ENCODE assay signal across 18 cellular contexts in the genomic region with DNA sequence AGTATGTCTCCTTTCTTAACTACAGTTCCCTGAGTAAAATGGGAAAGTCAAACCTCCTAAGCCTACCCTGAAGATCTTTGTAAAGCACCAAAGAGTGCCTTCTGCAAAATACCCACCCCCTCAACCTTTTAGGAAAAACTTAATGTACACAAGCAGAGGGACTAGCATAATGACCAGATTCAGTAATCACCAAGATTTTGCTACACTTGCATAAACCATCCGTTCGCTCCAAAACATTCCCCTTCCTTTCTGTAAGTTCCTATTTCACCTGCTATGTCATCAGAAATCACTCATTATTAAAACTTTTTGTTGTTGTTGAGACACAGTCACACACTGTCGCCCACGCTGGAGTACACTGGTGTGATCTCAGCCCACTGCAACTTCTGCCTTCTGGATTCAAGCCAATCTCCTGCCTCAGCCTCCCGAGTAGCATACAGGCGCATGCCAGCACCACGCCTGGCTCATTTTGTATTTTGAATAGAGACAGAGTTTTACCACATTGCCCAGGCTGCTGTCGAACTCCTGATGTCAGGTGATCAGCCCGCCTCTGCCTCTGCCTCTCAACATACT. TPM values are rescaled to one million over a fixed set of nuclear protein-coding genes. Genes with fewer than 3 reads are reported as not detected.
DNase-seq lines count a peak whose midpoint lies in the region; ATAC-seq and TF ChIP-seq lines count a peak whose summit lies in the region.
"Had no signal": no experiment of that assay in that cellular context is flagged by ENCODE, and none has a peak within 500 bp of the region (broad histone marks: within the 10 kb centered on the region; RNA-seq: fewer than 3 reads in every experiment).

No MANE protein-coding gene starts in this region.

- in situ Hi-C loops in Panc1 (cut with HindIII; ENCODE audit: low pct_unique_long_range_greater_than_20kb, low sequenced_read_pairs), result no loop called here

- TF ChIP-seq CTCF in Panc1 (IDR thresholded peaks at IDR 0.05) (no peak), brain (conservative IDR thresholded peaks at IDR 0.05) (no peak), neutrophil (IDR thresholded peaks at IDR 0.05) (no peak)

- H3K9me3 Mint-ChIP-seq in activated naive CD4-positive, alpha-beta T cell treated with anti-CD3 and anti-CD28 coated beads for 36 hours, result no peaks in the 10 kb centered on the region
- H3K9me3 Mint-ChIP-seq in brain, result no peaks in the 10 kb centered on the region
- H3K9me3 Mint-ChIP-seq: T-helper 2 cell treated with Interferon-gamma antibody and Interleukin-4, amounts not matched to agents 5 μg/mL and 100 μg/mL, for 36 hours had no signal

- DNase-seq in activated naive CD4-positive, alpha-beta T cell treated with anti-CD3 and anti-CD28 coated beads for 36 hours, result no peak
- no peak for DNase-seq in activated naive CD4-positive, alpha-beta T cell treated with anti-CD3 and anti-CD28 coated beads, Interleukin-2, amount 50 U/mL, for 16 hours
- no peak for DNase-seq in Panc1 (ENCODE audit: low read depth, low spot score)
- DNase-seq in NCI-H187 (lab: John Stamatoyannopoulos, UW), result no peak
- no peak for DNase-seq in NCI-H1417 (lab: John Stamatoyannopoulos, UW)
- DNase-seq in HEK293T (ENCODE audit: extremely low spot score), result no peak
- DNase-seq: DMS79; foreskin keratinocyte; IMR-90; NCI-H1436; NCI-H524; retina; stimulated activated CD4-positive, alpha-beta T cell treated with anti-CD3 and anti-CD28 coated beads, Interleukin-4, amount 100 ng/mL, for 1 hour; uterus had no signal

- no peak overlapping the region for H3K4me3 Mint-ChIP-seq in activated naive CD4-positive, alpha-beta T cell treated with anti-CD3 and anti-CD28 coated beads for 36 hours
- peak overlapping the region; percentile 1 to 67 (median 51) for H3K4me3 Mint-ChIP-seq in brain
- H3K4me3 Mint-ChIP-seq: T-helper 2 cell treated with Interferon-gamma antibody and Interleukin-4, amounts not matched to agents 5 μg/mL and 100 μg/mL, for 36 hours had no signal

- H3K4me1 ChIP-seq in Panc1 (ENCODE audit: control insufficient read depth, insufficient read depth, low read length) (peaks cover 52% of the 10 kb centered on the region), neutrophil (ENCODE audit: control insufficient read depth in 1 of 2, insufficient read depth in 1 of 2, low read depth in 1 of 2, low read length in 1 of 2) (peaks cover 38 to 41% of the 10 kb centered on the region in 2 experiments)

- peaks cover 62% of the 10 kb centered on the region for H3K4me1 Mint-ChIP-seq in activated naive CD4-positive, alpha-beta T cell treated with anti-CD3 and anti-CD28 coated beads for 36 hours (ENCODE audit: low read depth)
- peaks cover 50% of the 10 kb centered on the region for H3K4me1 Mint-ChIP-seq in brain

- H3K36me3 ChIP-seq in Panc1 (ENCODE audit: control insufficient read depth, insufficient read depth, low read length) (peaks cover 13% of the 10 kb centered on the region), neutrophil (peaks cover 49% of the 10 kb centered on the region)
- H3K36me3 ChIP-seq: uterus had no signal

- no peaks in the 10 kb centered on the region for H3K27me3 ChIP-seq in Panc1 (ENCODE audit: control insufficient read depth, insufficient read depth, low read length)
- no peaks in the 10 kb centered on the region for H3K27me3 ChIP-seq in neutrophil
- H3K27me3 ChIP-seq: ascending aorta, foreskin keratinocyte, uterus had no signal

- intact Hi-C loops in activated naive CD4-positive, alpha-beta T cell treated with anti-CD3 and anti-CD28 coated beads for 36 hours (cut with micrococcal nuclease), result no loop called here
- intact Hi-C loops in Panc1 (cut with micrococcal nuclease; ENCODE audit: unreplicated experiment), result loop anchor here (5.0 kb wide), 1 partner anchor 34 kb away; a partner anchor contains a TSS

- POLR2A ChIA-PET in Panc1 (lab: Charles Lee), result no interaction called here
- POLR2A ChIA-PET in HEK293T (lab: Yijun Ruan, JAX), result no interaction called here

- no peaks in the 10 kb centered on the region for H3K27me3 Mint-ChIP-seq in activated naive CD4-positive, alpha-beta T cell treated with anti-CD3 and anti-CD28 coated beads for 36 hours (ENCODE audit: low read depth)
- peaks cover 5% of the 10 kb centered on the region for H3K27me3 Mint-ChIP-seq in brain

- H3K9me3 ChIP-seq in Panc1 (ENCODE audit: control insufficient read depth, insufficient read depth, low read depth, low read length) (no peaks in the 10 kb centered on the region), neutrophil (no peaks in the 10 kb centered on the region)
- H3K9me3 ChIP-seq: ascending aorta, uterus had no signal

- H3K27ac ChIP-seq in Panc1 (ENCODE audit: low read length) (peak overlapping the region; percentile 98), neutrophil (peak overlapping the region; percentile 17)
- H3K27ac ChIP-seq: ascending aorta, foreskin keratinocyte, uterus had no signal

- H3K36me3 Mint-ChIP-seq in activated naive CD4-positive, alpha-beta T cell treated with anti-CD3 and anti-CD28 coated beads for 36 hours (ENCODE audit: low read depth), result peaks cover 55% of the 10 kb centered on the region
- peaks cover 50% of the 10 kb centered on the region for H3K36me3 Mint-ChIP-seq in brain

- peak overlapping the region; percentile 52 for H3K27ac Mint-ChIP-seq in activated naive CD4-positive, alpha-beta T cell treated with anti-CD3 and anti-CD28 coated beads for 36 hours
- peak overlapping the region in 4 of 5 experiments; percentile 23 to 66 (median 47) for H3K27ac Mint-ChIP-seq in brain
- H3K27ac Mint-ChIP-seq: T-helper 2 cell treated with Interferon-gamma antibody and Interleukin-4, amounts not matched to agents 5 μg/mL and 100 μg/mL, for 36 hours had no signal

- no peak for ATAC-seq in Panc1
- ATAC-seq: foreskin keratinocyte had no signal

- BruUV-seq in Panc1 (replicated peaks; lab: Mats Ljungman, UMichigan), result no TSS peak

- CTCF ChIA-PET in activated naive CD4-positive, alpha-beta T cell treated with anti-CD3 and anti-CD28 coated beads for 36 hours (lab: Charles Lee), result interaction anchor here (0.6 to 2.1 kb wide), 2 partner anchors 37 to 256 kb away, joined by 6 to 12 read pairs; no protein-coding TSS in a partner anchor
- CTCF ChIA-PET in Panc1 (lab: Charles Lee), result no interaction called here
- CTCF ChIA-PET in HEK293T (lab: Yijun Ruan, JAX), result no interaction called here

- H3K4me3 ChIP-seq in Panc1 (ENCODE audit: low read depth in 2 of 2, low read length in 2 of 2) (no peak overlapping the region), neutrophil (ENCODE audit: low read depth in 1 of 2, low read length in 1 of 2) (no peak overlapping the region)
- H3K4me3 ChIP-seq: ascending aorta, uterus had no signal

TF ChIP-seq in HEK293T, 16 proteins besides CTCF, POLR2A, EP300 and RAD21:
- TF ChIP-seq CTBP1 (IDR thresholded peaks at IDR 0.05; ENCODE audit: borderline replicate concordance), result no peak
- TF ChIP-seq FOXM1 (IDR thresholded peaks at IDR 0.05; ENCODE audit: borderline replicate concordance), result no peak
- no peak for TF ChIP-seq ARNT (IDR thresholded peaks at IDR 0.05)
- TF ChIP-seq, protein P1, sequence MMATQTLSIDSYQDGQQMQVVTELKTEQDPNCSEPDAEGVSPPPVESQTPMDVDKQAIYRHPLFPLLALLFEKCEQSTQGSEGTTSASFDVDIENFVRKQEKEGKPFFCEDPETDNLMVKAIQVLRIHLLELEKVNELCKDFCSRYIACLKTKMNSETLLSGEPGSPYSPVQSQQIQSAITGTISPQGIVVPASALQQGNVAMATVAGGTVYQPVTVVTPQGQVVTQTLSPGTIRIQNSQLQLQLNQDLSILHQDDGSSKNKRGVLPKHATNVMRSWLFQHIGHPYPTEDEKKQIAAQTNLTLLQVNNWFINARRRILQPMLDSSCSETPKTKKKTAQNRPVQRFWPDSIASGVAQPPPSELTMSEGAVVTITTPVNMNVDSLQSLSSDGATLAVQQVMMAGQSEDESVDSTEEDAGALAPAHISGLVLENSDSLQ (IDR thresholded peaks at IDR 0.05), result no peak
- TF ChIP-seq TARDBP (IDR thresholded peaks at IDR 0.05), result no peak
- TF ChIP-seq FOXK2 (IDR thresholded peaks at IDR 0.05), result no peak
- TF ChIP-seq L3MBTL2 (conservative IDR thresholded peaks at IDR 0.05), result no peak
- TF ChIP-seq LEF1 (IDR thresholded peaks at IDR 0.05; ENCODE audit: borderline replicate concordance), result no peak
- TF ChIP-seq SUZ12 (IDR thresholded peaks at IDR 0.05), result no peak
- TF ChIP-seq BHLHE40 (IDR thresholded peaks at IDR 0.05; ENCODE audit: borderline replicate concordance), result no peak
- TF ChIP-seq NFRKB (IDR thresholded peaks at IDR 0.05), result no peak
- no peak for TF ChIP-seq HDGF (IDR thresholded peaks at IDR 0.05; ENCODE audit: borderline replicate concordance)
- no peak for TF ChIP-seq ZNF384 (IDR thresholded peaks at IDR 0.05)
- TF ChIP-seq ELF4 (IDR thresholded peaks at IDR 0.05), result no peak
- no peak for TF ChIP-seq FOXA1 (IDR thresholded peaks at IDR 0.05)

RNA-seq across cellular contexts. Expression of a gene that starts 3.5 kb away (rescaled TPM):
- 100 to 1,000 TPM; 103 to 107 TPM for total RNA-seq in activated naive CD4-positive, alpha-beta T cell treated with anti-CD3 and anti-CD28 coated beads for 36 hours
- 196 TPM for total RNA-seq in Panc1 (2021; ENCODE audit: unreplicated experiment)
- polyA plus RNA-seq in Panc1 (2012; ENCODE audit: insufficient read length), result 252 TPM
- 152 TPM for polyA plus RNA-seq in brain (ENCODE audit: insufficient read depth, low read depth, low replicate concordance)

RNA-seq across cellular contexts. Expression of a gene that starts 4.5 kb away (rescaled TPM):
- total RNA-seq in activated naive CD4-positive, alpha-beta T cell treated with anti-CD3 and anti-CD28 coated beads for 36 hours, result 100 to 1,000 TPM in 1 of 2 experiments, 10 to 100 TPM in 1; 97.7 to 108 TPM
- total RNA-seq in Panc1 (2021; ENCODE audit: unreplicated experiment), result 297 TPM
- 235 TPM for polyA plus RNA-seq in Panc1 (2012; ENCODE audit: insufficient read length)
- 19.4 TPM for polyA plus RNA-seq in brain (ENCODE audit: insufficient read depth, low read depth, low replicate concordance)

RNA-seq across cellular contexts. Expression of a gene that starts 17.4 kb away (rescaled TPM):
- not detected for total RNA-seq in activated naive CD4-positive, alpha-beta T cell treated with anti-CD3 and anti-CD28 coated beads for 36 hours
- 1.9 TPM for total RNA-seq in Panc1 (2021; ENCODE audit: unreplicated experiment)
- 3.7 TPM for polyA plus RNA-seq in Panc1 (2012; ENCODE audit: insufficient read length)
- 54.3 TPM for polyA plus RNA-seq in brain (ENCODE audit: insufficient read depth, low read depth, low replicate concordance)
- total RNA-seq: IMR-90 had no signal

RNA-seq across cellular contexts. Expression of a gene that starts 28.6 kb away (rescaled TPM):
- 100 to 1,000 TPM; 108 TPM for total RNA-seq in activated naive CD4-positive, alpha-beta T cell treated with anti-CD3 and anti-CD28 coated beads for 36 hours
- 335 TPM for total RNA-seq in Panc1 (2021; ENCODE audit: unreplicated experiment)
- polyA plus RNA-seq in Panc1 (2012; ENCODE audit: insufficient read length), result 354 TPM
- 217 TPM for polyA plus RNA-seq in brain (ENCODE audit: insufficient read depth, low read depth, low replicate concordance)

RNA-seq across cellular contexts. Expression of a gene that starts 31.9 kb away (rescaled TPM):
- under 1 TPM; 0.72 to 0.74 TPM for total RNA-seq in activated naive CD4-positive, alpha-beta T cell treated with anti-CD3 and anti-CD28 coated beads for 36 hours
- total RNA-seq in Panc1 (2021; ENCODE audit: unreplicated experiment), result 858 TPM
- polyA plus RNA-seq in Panc1 (2012; ENCODE audit: insufficient read length), result 1,549 TPM
- polyA plus RNA-seq in brain (ENCODE audit: insufficient read depth, low read depth, low replicate concordance), result 108 TPM
